ENCODE assay signal across 20 cellular contexts in genomic region chr22:50007057-50007511, GRCh38. TPM values are rescaled to one million over a fixed set of nuclear protein-coding genes. Genes with fewer than 3 reads are reported as not detected.
DNase-seq lines count a peak whose midpoint lies in the region; ATAC-seq and TF ChIP-seq lines count a peak whose summit lies in the region.
"Had no signal": no experiment of that assay in that cellular context is flagged by ENCODE, and none has a peak within 500 bp of the region (broad histone marks: within the 10 kb centered on the region; RNA-seq: fewer than 3 reads in every experiment).

No MANE protein-coding gene starts in this region.

- no peak overlapping the region for H3K27ac Mint-ChIP-seq in stimulated activated memory B cell treated with anti-CD40 and anti-IgM and Interleukin-4, amounts not matched to agents 10 μg/mL and 1 μg/mL and 100 μg/mL, for 72 hours
- H3K27ac Mint-ChIP-seq: CD4-positive, alpha-beta T cell; GM23338 had no signal

- H3K27ac ChIP-seq in Peyer's patch, result peak overlapping the region in 3 of 4 donors; percentile 58 to 92 (median 91)
- H3K27ac ChIP-seq in muscle layer of duodenum (ENCODE audit: low read length), result peak overlapping the region; percentile 60
- H3K27ac ChIP-seq: RWPE1 had no signal

- H3K4me1 ChIP-seq in Peyer's patch (peaks cover 0 to 22% (median 10%) of the 10 kb centered on the region in 4 donors), muscle layer of duodenum (ENCODE audit: control insufficient read depth in 1 of 2, insufficient read depth in 2 of 2, low read length in 2 of 2) (peaks cover 0 to 12% of the 10 kb centered on the region in 2 donors)
- H3K4me1 ChIP-seq: BE2C, Caco-2 had no signal

- H3K36me3 ChIP-seq in Peyer's patch, result no peaks in the 10 kb centered on the region
- H3K36me3 ChIP-seq in muscle layer of duodenum (ENCODE audit: control insufficient read depth in 1 of 2, insufficient read depth in 2 of 2, low read length in 2 of 2), result no peaks in the 10 kb centered on the region
- H3K36me3 ChIP-seq: BE2C had no signal

- TF ChIP-seq CTCF in Peyer's patch (IDR thresholded peaks at IDR 0.05), result no peak

- no peak for TF ChIP-seq POLR2A in Peyer's patch (IDR thresholded peaks at IDR 0.05)

- no peaks in the 10 kb centered on the region for H3K9me3 Mint-ChIP-seq in stimulated activated memory B cell treated with anti-CD40 and anti-IgM and Interleukin-4, amounts not matched to agents 10 μg/mL and 1 μg/mL and 100 μg/mL, for 72 hours
- H3K9me3 Mint-ChIP-seq: CD4-positive, alpha-beta T cell; GM23338 had no signal

- H3K27me3 ChIP-seq in Peyer's patch (peaks cover 0 to 12% of the 10 kb centered on the region in 2 donors), muscle layer of duodenum (ENCODE audit: low read depth, low read length) (peaks cover 18% of the 10 kb centered on the region)

- ATAC-seq in HG03469 (IDR thresholded peaks at IDR 0.05; ENCODE audit: unreplicated experiment) (no peak), HG02642 (IDR thresholded peaks at IDR 0.05; ENCODE audit: poor library complexity, unreplicated experiment) (no peak)
- ATAC-seq in stimulated activated memory B cell treated with anti-CD40 and anti-IgM and Interleukin-4, amounts not matched to agents 10 μg/mL and 1 μg/mL and 100 μg/mL, for 72 hours, result no peak
- ATAC-seq: GM23338 had no signal

- peaks cover 12% of the 10 kb centered on the region for H3K27me3 Mint-ChIP-seq in stimulated activated memory B cell treated with anti-CD40 and anti-IgM and Interleukin-4, amounts not matched to agents 10 μg/mL and 1 μg/mL and 100 μg/mL, for 72 hours

- H3K4me3 Mint-ChIP-seq in stimulated activated memory B cell treated with anti-CD40 and anti-IgM and Interleukin-4, amounts not matched to agents 10 μg/mL and 1 μg/mL and 100 μg/mL, for 72 hours, result no peak overlapping the region
- H3K4me3 Mint-ChIP-seq: CD4-positive, alpha-beta T cell; GM23338 had no signal

- H3K36me3 Mint-ChIP-seq in stimulated activated memory B cell treated with anti-CD40 and anti-IgM and Interleukin-4, amounts not matched to agents 10 μg/mL and 1 μg/mL and 100 μg/mL, for 72 hours, result no peaks in the 10 kb centered on the region

- H3K9me3 ChIP-seq in Peyer's patch (no peaks in the 10 kb centered on the region), muscle layer of duodenum (ENCODE audit: control insufficient read depth in 1 of 2, low read length in 2 of 2) (no peaks in the 10 kb centered on the region)
- H3K9me3 ChIP-seq: BE2C, Caco-2 had no signal

- H3K4me1 Mint-ChIP-seq in stimulated activated memory B cell treated with anti-CD40 and anti-IgM and Interleukin-4, amounts not matched to agents 10 μg/mL and 1 μg/mL and 100 μg/mL, for 72 hours, result peaks cover 12% of the 10 kb centered on the region

- DNase-seq in NCI-H748 (lab: John Stamatoyannopoulos, UW; ENCODE audit: unreplicated experiment), result peak; percentile 16
- DNase-seq in NCI-H748 treated with DMSO at 0.1 percent for 48 hours (lab: John Stamatoyannopoulos, UW), result no peak
- peak in 2 of 3 donors; percentile 74 to 80 for DNase-seq in Peyer's patch
- DNase-seq: BE2C; Caco-2; CD4-positive, alpha-beta T cell; GF-D8; HCEC 1CT; KG1; NCI-H187; NCI-H2171 treated with DMSO at 0.1 percent for 48 hours; NCI-H446; NCI-H774 had no signal

- H3K4me3 ChIP-seq in Peyer's patch, result no peak overlapping the region
- no peak overlapping the region for H3K4me3 ChIP-seq in muscle layer of duodenum (ENCODE audit: low read depth in 1 of 2, low read length in 2 of 2)
- H3K4me3 ChIP-seq: GM23338 had no signal

RNA-seq across cellular contexts. Expression of gene IL17REL, which starts 5.5 kb away (rescaled TPM):
- 1 to 10 TPM in 3 of 4 donors, not detected in 1; 1.1 to 2.3 (median 1.2) TPM for total RNA-seq in Peyer's patch
- total RNA-seq: Caco-2; CD4-positive, alpha-beta T cell; M059J had no signal

RNA-seq across cellular contexts. Expression of gene PIM3, which starts 46.5 kb away (rescaled TPM):
- 100 to 1,000 TPM in 2 of 4 donors, 10 to 100 TPM in 2; 66.2 to 142 (median 105) TPM for total RNA-seq in Peyer's patch

RNA-seq across cellular contexts. Expression of gene TTLL8, which starts 51.0 kb away (rescaled TPM):
- total RNA-seq in Peyer's patch, result not detected
- total RNA-seq: Caco-2; CD4-positive, alpha-beta T cell; GM23338; M059J had no signal
